In the genomic region with DNA sequence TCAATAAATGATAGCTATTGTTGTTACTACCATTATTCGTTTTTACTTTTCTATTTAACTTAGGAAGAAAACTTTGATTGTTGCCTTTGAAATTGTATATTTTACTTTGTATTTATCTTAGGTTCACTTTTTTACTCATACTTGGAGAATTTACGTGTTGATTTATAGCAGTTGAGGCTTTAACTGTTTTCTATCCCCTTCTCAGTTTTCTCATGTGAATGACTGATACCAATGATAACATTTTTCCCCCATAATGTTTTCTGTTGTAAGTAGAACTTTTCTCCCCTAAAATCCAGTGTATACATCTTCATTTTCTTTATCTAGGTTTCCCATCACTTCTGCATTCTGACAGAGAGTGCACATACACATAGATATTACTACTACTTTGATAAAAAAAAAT, we compare ENCODE assay signal across 21 cellular contexts.
"Had no signal": no experiment of that assay in that cellular context is flagged by ENCODE, and none has a peak within 500 bp of the region (broad histone marks: within the 10 kb centered on the region; RNA-seq: fewer than 3 reads in every experiment).

No MANE protein-coding gene starts in this region.

- FAIRE-seq: endometrium, islet of Langerhans, urothelium cell line had no signal

- H3K36me3 ChIP-seq: right lobe of liver, stomach had no signal

- H3K4me3 ChIP-seq: dorsolateral prefrontal cortex, esophagus muscularis mucosa, gastroesophageal sphincter, psoas muscle, right lobe of liver, skin epidermis, stomach had no signal

- H3K27ac ChIP-seq: dorsolateral prefrontal cortex, esophagus muscularis mucosa, gastroesophageal sphincter, psoas muscle, right lobe of liver, skin epidermis, stomach had no signal

- H3K27ac Mint-ChIP-seq: naive thymus-derived CD4-positive, alpha-beta T cell; nephron progenitor cell had no signal

- DNase-seq: cortex of kidney; dorsolateral prefrontal cortex; effector memory CD4-positive, alpha-beta T cell; kidney glomerular epithelial cell; mesendoderm; naive thymus-derived CD4-positive, alpha-beta T cell; nephron progenitor cell; psoas muscle; retina; right lobe of liver; stimulated activated CD4-positive, alpha-beta T cell treated with anti-CD3 and anti-CD28 coated beads, Interleukin-12 subunit alpha, Interleukin-12 subunit beta, amount 100 ng/mL, for 4 hours; stimulated activated naive CD4-positive, alpha-beta T cell; stomach; substantia nigra; trophoblast cell had no signal

- ATAC-seq: gastroesophageal sphincter; naive thymus-derived CD4-positive, alpha-beta T cell; psoas muscle; right lobe of liver had no signal

- H3K9me3 ChIP-seq: esophagus muscularis mucosa, gastroesophageal sphincter, psoas muscle, right lobe of liver, stomach had no signal

- H3K27me3 ChIP-seq: dorsolateral prefrontal cortex, esophagus muscularis mucosa, gastroesophageal sphincter, right lobe of liver, stomach had no signal

- H3K36me3 Mint-ChIP-seq: naive thymus-derived CD4-positive, alpha-beta T cell had no signal

- H3K4me1 ChIP-seq: gastroesophageal sphincter, right lobe of liver had no signal

- H3K9me3 Mint-ChIP-seq: naive thymus-derived CD4-positive, alpha-beta T cell; nephron progenitor cell had no signal

- H3K4me3 Mint-ChIP-seq: naive thymus-derived CD4-positive, alpha-beta T cell; nephron progenitor cell had no signal
